1 cellular context compared by ENCODE assay signal in the genomic region with DNA sequence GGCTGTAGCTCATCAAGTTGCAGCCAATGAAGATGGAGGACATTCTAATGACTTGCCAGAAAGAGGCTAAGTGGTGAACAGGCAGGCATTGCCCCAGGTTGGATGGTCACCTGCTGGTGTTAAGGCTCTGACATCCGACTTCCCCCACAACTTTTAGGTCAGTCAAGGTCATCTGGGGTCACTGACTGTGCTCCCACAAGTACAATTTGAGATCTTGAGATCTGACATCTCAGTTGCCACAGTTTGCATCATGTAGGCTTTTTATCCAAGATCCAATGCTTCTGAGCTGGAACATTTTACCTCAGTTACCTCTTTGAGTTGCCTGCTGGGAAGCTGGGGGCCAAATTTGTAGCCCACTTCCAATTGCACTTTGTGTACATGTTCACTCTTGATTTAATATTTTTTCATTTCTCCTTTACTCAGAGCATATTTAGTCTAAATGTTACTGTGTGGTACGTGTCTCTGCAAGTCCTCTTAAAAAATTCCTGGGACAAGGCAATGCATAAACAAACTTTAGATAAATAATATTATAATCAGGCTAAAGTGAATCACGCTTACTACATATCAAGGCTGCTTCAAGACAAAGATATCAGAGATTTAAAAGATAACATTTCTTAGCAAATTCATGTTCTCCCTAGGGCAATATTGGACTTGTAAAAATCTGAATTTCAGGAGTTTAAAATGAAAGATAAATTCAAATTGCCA.
TF ChIP-seq lines count a peak whose summit lies in the region.

No MANE protein-coding gene starts in this region.

TF ChIP-seq in H1, 55 proteins besides CTCF, POLR2A, EP300 and RAD21:
- no peak for TF ChIP-seq ZNF274 (IDR thresholded peaks at IDR 0.05; ENCODE audit: borderline replicate concordance, extremely low read depth, low read length)
- peak; percentile 68 for TF ChIP-seq POLR2AphosphoS5 (IDR thresholded peaks at IDR 0.05; ENCODE audit: low read depth, low read length)
- TF ChIP-seq YY1 (IDR thresholded peaks at IDR 0.05; ENCODE audit: low read depth, low read length): peak; percentile 11; the same call in 1 of the 2 replicates
- TF ChIP-seq SP4 (IDR thresholded peaks at IDR 0.05; ENCODE audit: low read length): no peak
- TF ChIP-seq RNF2 (IDR thresholded peaks at IDR 0.05; ENCODE audit: borderline replicate concordance, low read depth, low read length, missing control alignments, poor library complexity, severe bottlenecking): no peak
- no peak for TF ChIP-seq TCF12 (IDR thresholded peaks at IDR 0.05; ENCODE audit: low read depth, low read length)
- no peak for TF ChIP-seq CREB1 (IDR thresholded peaks at IDR 0.05)
- TF ChIP-seq SIRT6 (IDR thresholded peaks at IDR 0.05; ENCODE audit: low read length): no peak
TF ChIP-seq in H1: peak in this region for 2.
